12 cellular contexts compared by ENCODE assay signal in the genomic region with DNA sequence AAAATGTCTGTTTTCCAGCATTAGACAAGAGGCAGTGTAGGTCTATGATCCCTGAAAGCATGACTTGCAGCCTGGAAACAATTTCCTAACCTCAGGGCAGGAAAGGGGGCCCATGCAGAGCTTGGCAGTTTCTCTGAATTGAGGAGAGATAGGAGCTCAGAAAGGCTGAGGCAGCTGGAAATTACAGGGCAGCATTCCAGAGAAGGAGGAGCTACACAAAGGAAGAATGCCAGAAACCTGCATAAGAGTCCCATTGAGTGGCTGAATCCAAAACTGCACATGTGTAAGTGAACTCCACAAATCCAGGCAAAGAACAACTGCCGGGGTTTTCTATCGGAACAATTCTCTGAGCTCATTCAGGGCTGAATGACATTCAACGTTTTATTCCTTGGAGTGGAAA.
DNase-seq lines count a peak whose midpoint lies in the region; ATAC-seq and TF ChIP-seq lines count a peak whose summit lies in the region.
"Had no signal": no experiment of that assay in that cellular context is flagged by ENCODE, and none has a peak within 500 bp of the region (broad histone marks: within the 10 kb centered on the region; RNA-seq: fewer than 3 reads in every experiment).

No MANE protein-coding gene starts in this region.

- H3K4me2 ChIP-seq in smooth muscle cell = peak overlapping the region; percentile 42

- no peak for TF ChIP-seq EP300 in esophagus muscularis mucosa (IDR thresholded peaks at IDR 0.05)

- H3K79me2 ChIP-seq in smooth muscle cell (ENCODE audit: low read depth) = no peaks in the 10 kb centered on the region

- CTCF ChIA-PET in WTC11 (lab: Charles Lee) = no interaction called here

- peak overlapping the region in 1 of 4 donors; percentile 13 for H3K27ac ChIP-seq in body of pancreas
- H3K27ac ChIP-seq in smooth muscle cell (ENCODE audit: low read depth) = peak overlapping the region; percentile 25
- no peak overlapping the region for H3K27ac ChIP-seq in esophagus muscularis mucosa (replicated peaks in 1 of 4)
- H3K27ac ChIP-seq: upper lobe of left lung had no signal

- no peaks in the 10 kb centered on the region for H3K4me1 Mint-ChIP-seq in WTC11
- H3K4me1 Mint-ChIP-seq: central memory CD8-positive, alpha-beta T cell; H9 had no signal

- TF ChIP-seq POLR2A in body of pancreas (IDR thresholded peaks at IDR 0.05) = no peak
- no peak for TF ChIP-seq POLR2A in esophagus muscularis mucosa (IDR thresholded peaks at IDR 0.05; ENCODE audit: low read depth)

- no peak overlapping the region for H3K4me3 ChIP-seq in body of pancreas
- no peak overlapping the region for H3K4me3 ChIP-seq in smooth muscle cell
- no peak overlapping the region for H3K4me3 ChIP-seq in esophagus muscularis mucosa
- H3K4me3 ChIP-seq: upper lobe of left lung had no signal

- H3K27me3 Mint-ChIP-seq in WTC11 (ENCODE audit: low read depth) = no peaks in the 10 kb centered on the region

- no peaks in the 10 kb centered on the region for H4K20me1 ChIP-seq in smooth muscle cell (ENCODE audit: low read depth)

- peaks cover 7% of the 10 kb centered on the region for H3K4me1 ChIP-seq in body of pancreas
- peaks cover 6% of the 10 kb centered on the region for H3K4me1 ChIP-seq in smooth muscle cell (ENCODE audit: low read depth)
- peaks cover 0 to 2% (median 0%) of the 10 kb centered on the region in 4 donors for H3K4me1 ChIP-seq in esophagus muscularis mucosa
- H3K4me1 ChIP-seq: upper lobe of left lung had no signal

- no peaks in the 10 kb centered on the region for H3K27me3 ChIP-seq in body of pancreas
- H3K27me3 ChIP-seq in smooth muscle cell (ENCODE audit: low read depth) = no peaks in the 10 kb centered on the region
- H3K27me3 ChIP-seq in esophagus muscularis mucosa = no peaks in the 10 kb centered on the region
- H3K27me3 ChIP-seq: upper lobe of left lung had no signal

- no peaks in the 10 kb centered on the region for H3K9me3 ChIP-seq in body of pancreas
- H3K9me3 ChIP-seq in smooth muscle cell (replicated peaks; ENCODE audit: low read depth) = no peaks in the 10 kb centered on the region
- peaks cover 0 to 8% (median 2%) of the 10 kb centered on the region in 4 donors for H3K9me3 ChIP-seq in esophagus muscularis mucosa

- no peak overlapping the region for H3K4me3 Mint-ChIP-seq in WTC11
- H3K4me3 Mint-ChIP-seq: central memory CD8-positive, alpha-beta T cell; H9 had no signal

- no peak for TF ChIP-seq CTCF in body of pancreas (IDR thresholded peaks at IDR 0.05)
- TF ChIP-seq CTCF in smooth muscle cell (IDR thresholded peaks at IDR 0.05; ENCODE audit: borderline replicate concordance, insufficient read depth, poor library complexity, severe bottlenecking) = no peak
- TF ChIP-seq CTCF in esophagus muscularis mucosa (IDR thresholded peaks at IDR 0.05) = no peak
- TF ChIP-seq CTCF in WTC11 (IDR thresholded peaks at IDR 0.05) = no peak

- peaks cover 37% of the 10 kb centered on the region for H3K9me3 Mint-ChIP-seq in WTC11
- H3K9me3 Mint-ChIP-seq: H9 had no signal

- ATAC-seq in body of pancreas (peak; percentile 87), HG03442 (IDR thresholded peaks at IDR 0.05; ENCODE audit: unreplicated experiment) (no peak), WTC11 (no peak)
- ATAC-seq: Panc1 had no signal

- peak overlapping the region; percentile 27 for H2AFZ ChIP-seq in smooth muscle cell (ENCODE audit: low read depth)

- POLR2A ChIA-PET in WTC11 (lab: Charles Lee) = no interaction called here

- H3K36me3 Mint-ChIP-seq in WTC11 = peaks cover 7% of the 10 kb centered on the region

- intact Hi-C loops in body of pancreas (cut with DNase I) = no loop called here
- intact Hi-C loops in esophagus muscularis mucosa (cut with DNase I) = no loop called here

- DNase-seq in NCI-H2171 treated with DMSO at 0.1 percent for 48 hours (lab: John Stamatoyannopoulos, UW) = peak; percentile 46
- no peak for DNase-seq in NCI-H2171 (lab: John Stamatoyannopoulos, UW)
- peak; percentile 55 to 78 (median 74) for DNase-seq in body of pancreas
- DNase-seq in iris pigment epithelial cell (ENCODE audit: low read depth) = peak; percentile 75
- DNase-seq in smooth muscle cell (lab: John Stamatoyannopoulos, UW; ENCODE audit: unreplicated experiment) = no peak
- DNase-seq in esophagus muscularis mucosa (ENCODE audit: extremely low spot score) = no peak
- no peak for DNase-seq in WTC11 (ENCODE audit: low spot score)
- DNase-seq: H9 had no signal

- 6 to 19% methylated on average over 3 of the region's 3 CpGs for WGBS in body of pancreas, 2 donors
- WGBS in smooth muscle cell (ENCODE audit: low lambda C conversion rate) = 80% methylated on average over 3 of the region's 3 CpGs
- 46% methylated on average over 3 of the region's 3 CpGs for WGBS in esophagus muscularis mucosa

- no peak overlapping the region for H3K9ac ChIP-seq in smooth muscle cell (ENCODE audit: low read depth)

- H3F3A ChIP-seq in smooth muscle cell (ENCODE audit: low read depth) = no peaks in the 10 kb centered on the region

- H3K36me3 ChIP-seq in body of pancreas (replicated peaks in 1 of 2; ENCODE audit: insufficient read depth in 1 of 2, low read depth in 2 of 2) (no peaks in the 10 kb centered on the region), smooth muscle cell (ENCODE audit: low read depth) (no peaks in the 10 kb centered on the region), esophagus muscularis mucosa (no peaks in the 10 kb centered on the region)
- H3K36me3 ChIP-seq: upper lobe of left lung had no signal

- no peak overlapping the region for H3K27ac Mint-ChIP-seq in WTC11
- H3K27ac Mint-ChIP-seq: H9 had no signal

TF ChIP-seq in WTC11, 78 proteins besides CTCF, POLR2A, EP300 and RAD21 (continues in another document):
- TF ChIP-seq, protein P1, sequence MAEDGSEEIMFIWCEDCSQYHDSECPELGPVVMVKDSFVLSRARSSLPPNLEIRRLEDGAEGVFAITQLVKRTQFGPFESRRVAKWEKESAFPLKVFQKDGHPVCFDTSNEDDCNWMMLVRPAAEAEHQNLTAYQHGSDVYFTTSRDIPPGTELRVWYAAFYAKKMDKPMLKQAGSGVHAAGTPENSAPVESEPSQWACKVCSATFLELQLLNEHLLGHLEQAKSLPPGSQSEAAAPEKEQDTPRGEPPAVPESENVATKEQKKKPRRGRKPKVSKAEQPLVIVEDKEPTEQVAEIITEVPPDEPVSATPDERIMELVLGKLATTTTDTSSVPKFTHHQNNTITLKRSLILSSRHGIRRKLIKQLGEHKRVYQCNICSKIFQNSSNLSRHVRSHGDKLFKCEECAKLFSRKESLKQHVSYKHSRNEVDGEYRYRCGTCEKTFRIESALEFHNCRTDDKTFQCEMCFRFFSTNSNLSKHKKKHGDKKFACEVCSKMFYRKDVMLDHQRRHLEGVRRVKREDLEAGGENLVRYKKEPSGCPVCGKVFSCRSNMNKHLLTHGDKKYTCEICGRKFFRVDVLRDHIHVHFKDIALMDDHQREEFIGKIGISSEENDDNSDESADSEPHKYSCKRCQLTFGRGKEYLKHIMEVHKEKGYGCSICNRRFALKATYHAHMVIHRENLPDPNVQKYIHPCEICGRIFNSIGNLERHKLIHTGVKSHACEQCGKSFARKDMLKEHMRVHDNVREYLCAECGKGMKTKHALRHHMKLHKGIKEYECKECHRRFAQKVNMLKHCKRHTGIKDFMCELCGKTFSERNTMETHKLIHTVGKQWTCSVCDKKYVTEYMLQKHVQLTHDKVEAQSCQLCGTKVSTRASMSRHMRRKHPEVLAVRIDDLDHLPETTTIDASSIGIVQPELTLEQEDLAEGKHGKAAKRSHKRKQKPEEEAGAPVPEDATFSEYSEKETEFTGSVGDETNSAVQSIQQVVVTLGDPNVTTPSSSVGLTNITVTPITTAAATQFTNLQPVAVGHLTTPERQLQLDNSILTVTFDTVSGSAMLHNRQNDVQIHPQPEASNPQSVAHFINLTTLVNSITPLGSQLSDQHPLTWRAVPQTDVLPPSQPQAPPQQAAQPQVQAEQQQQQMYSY (CRISPR knock-in tag; IDR thresholded peaks at IDR 0.05) = no peak
- TF ChIP-seq, protein P2, sequence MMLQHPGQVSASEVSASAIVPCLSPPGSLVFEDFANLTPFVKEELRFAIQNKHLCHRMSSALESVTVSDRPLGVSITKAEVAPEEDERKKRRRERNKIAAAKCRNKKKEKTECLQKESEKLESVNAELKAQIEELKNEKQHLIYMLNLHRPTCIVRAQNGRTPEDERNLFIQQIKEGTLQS (CRISPR knock-in tag; conservative IDR thresholded peaks at IDR 0.05) = no peak
- TF ChIP-seq NFATC4 (CRISPR knock-in tag; IDR thresholded peaks at IDR 0.05) (no peak), ESRRA (CRISPR knock-in tag; IDR thresholded peaks at IDR 0.05; ENCODE audit: borderline replicate concordance) (no peak), NR3C1 (CRISPR knock-in tag; conservative IDR thresholded peaks at IDR 0.05; ENCODE audit: low read depth) (no peak), TP53 (CRISPR knock-in tag; IDR thresholded peaks at IDR 0.05) (no peak), GABPB1 (CRISPR knock-in tag; IDR thresholded peaks at IDR 0.05) (no peak), ZBTB21 (CRISPR knock-in tag; IDR thresholded peaks at IDR 0.05; ENCODE audit: borderline replicate concordance) (no peak), SOX15 (CRISPR knock-in tag; IDR thresholded peaks at IDR 0.05) (no peak), KAT7 (CRISPR knock-in tag; IDR thresholded peaks at IDR 0.05; ENCODE audit: borderline replicate concordance) (no peak)
- TF ChIP-seq, protein P3, sequence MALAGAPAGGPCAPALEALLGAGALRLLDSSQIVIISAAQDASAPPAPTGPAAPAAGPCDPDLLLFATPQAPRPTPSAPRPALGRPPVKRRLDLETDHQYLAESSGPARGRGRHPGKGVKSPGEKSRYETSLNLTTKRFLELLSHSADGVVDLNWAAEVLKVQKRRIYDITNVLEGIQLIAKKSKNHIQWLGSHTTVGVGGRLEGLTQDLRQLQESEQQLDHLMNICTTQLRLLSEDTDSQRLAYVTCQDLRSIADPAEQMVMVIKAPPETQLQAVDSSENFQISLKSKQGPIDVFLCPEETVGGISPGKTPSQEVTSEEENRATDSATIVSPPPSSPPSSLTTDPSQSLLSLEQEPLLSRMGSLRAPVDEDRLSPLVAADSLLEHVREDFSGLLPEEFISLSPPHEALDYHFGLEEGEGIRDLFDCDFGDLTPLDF (CRISPR knock-in tag; IDR thresholded peaks at IDR 0.05) = no peak

Comparison
In these comparisons a context has a peak if more than half of its experiments do, and no peak if none do; other contexts are left out.
1. DNase-seq: peak in NCI-H2171 treated with DMSO at 0.1 percent for 48 hours (single experiment), body of pancreas (4 of 4) and iris pigment epithelial cell (single experiment); none in NCI-H2171 (single experiment), smooth muscle cell (single experiment), esophagus muscularis mucosa (single experiment) and WTC11 (single experiment).